Comparison of ENCODE assay signal across 24 cellular contexts in the genomic region with DNA sequence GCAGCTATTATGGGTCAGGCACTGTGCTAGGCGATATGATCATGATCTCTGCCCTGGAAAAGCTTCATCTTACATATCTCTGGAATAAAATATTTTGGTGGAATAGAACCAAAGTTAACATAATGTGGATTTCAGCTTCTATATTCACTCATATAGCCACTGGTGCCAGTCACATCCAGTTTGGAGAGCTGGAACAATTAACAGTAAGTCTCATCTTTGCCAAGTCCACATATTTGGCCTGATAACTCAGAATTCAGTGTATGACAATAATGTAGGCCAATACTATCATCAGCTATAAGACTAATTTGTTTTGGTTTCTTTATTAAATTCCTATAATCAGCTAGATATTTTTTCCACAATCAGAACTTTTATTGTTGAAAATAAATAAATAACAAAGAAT. TPM values are rescaled to one million over a fixed set of nuclear protein-coding genes. Genes with fewer than 3 reads are reported as not detected.
"Had no signal": no experiment of that assay in that cellular context is flagged by ENCODE, and none has a peak within 500 bp of the region (broad histone marks: within the 10 kb centered on the region; RNA-seq: fewer than 3 reads in every experiment).

No MANE protein-coding gene starts in this region.

- H3K36me3 ChIP-seq: colonic mucosa, esophagus squamous epithelium, left ventricle myocardium inferior, prostate gland, right atrium auricular region, suprapubic skin, upper lobe of left lung had no signal

- H3K27me3 ChIP-seq: colonic mucosa, esophagus squamous epithelium, hepatocyte, right atrium auricular region, suprapubic skin, upper lobe of left lung had no signal

- H3K9me3 ChIP-seq: colonic mucosa, esophagus squamous epithelium, left ventricle myocardium inferior, prostate gland, right atrium auricular region, suprapubic skin, upper lobe of left lung had no signal

- H3K4me1 ChIP-seq: colonic mucosa, prostate gland had no signal

- DNase-seq: activated CD4-positive, alpha-beta T cell treated with anti-CD3 and anti-CD28 coated beads, Interleukin-2, amount 10 ng/mL, durations not matched to agents 7 days and 5 days; activated CD8-positive, alpha-beta memory T cell treated with anti-CD3 and anti-CD28 coated beads, Interleukin-2, amount 10 ng/mL, durations not matched to agents 7 days and 5 days; activated CD8-positive, alpha-beta T cell treated with anti-CD3 and anti-CD28 coated beads for 36 hours; activated gamma-delta T cell treated with Interleukin-2 at 50 U/mL for 16 hours; aorta; colonic mucosa; endodermal cell; esophagus squamous epithelium; immature natural killer cell; kidney glomerular epithelial cell; left ventricle myocardium inferior; stimulated activated CD4-positive, alpha-beta T cell treated with anti-CD3 and anti-CD28 coated beads, Interleukin-4, amount 100 ng/mL, for 24 hours; stimulated activated naive CD8-positive, alpha-beta T cell treated with anti-CD3 and anti-CD28 coated beads, Interleukin-15, Interleukin-2, amounts not matched to agents 100 U/mL and 50 U/mL, for 24 hours; SW 1271; T-helper 2 cell; upper lobe of left lung had no signal

- H3K4me3 ChIP-seq: colonic mucosa, esophagus squamous epithelium, hepatocyte, left ventricle myocardium inferior, prostate gland, right atrium auricular region, suprapubic skin, upper lobe of left lung had no signal

- H3K27ac ChIP-seq: colonic mucosa, esophagus squamous epithelium, hepatocyte, left ventricle myocardium inferior, prostate gland, suprapubic skin, upper lobe of left lung had no signal

RNA-seq across cellular contexts. Expression of gene WNT8A, which starts 45.0 kb away (rescaled TPM):
- total RNA-seq: activated CD4-positive, alpha-beta T cell treated with anti-CD3 and anti-CD28 coated beads, Interleukin-2, amount 10 ng/mL, durations not matched to agents 7 days and 5 days; activated CD8-positive, alpha-beta memory T cell treated with anti-CD3 and anti-CD28 coated beads, Interleukin-2, amount 10 ng/mL, durations not matched to agents 7 days and 5 days; activated CD8-positive, alpha-beta T cell treated with anti-CD3 and anti-CD28 coated beads for 36 hours; aorta; colonic mucosa; esophagus squamous epithelium; glomerular endothelial cell; hepatocyte; left ventricle myocardium inferior; lung microvascular endothelial cell; natural killer cell treated with Interleukin-12 subunit alpha and Interleukin-12 subunit beta and Interleukin-15 and Interleukin-18, amount 100 ng/mL, for 72 hours; osteocyte; right atrium auricular region; suprapubic skin; upper lobe of left lung had no signal
- polyA plus RNA-seq: aorta, hepatocyte, immature natural killer cell had no signal
